ENCODE assay signal across 8 cellular contexts in genomic region chr10:87864497-87865059, GRCh38.
DNase-seq lines count a peak whose midpoint lies in the region; ATAC-seq, FAIRE-seq and TF ChIP-seq lines count a peak whose summit lies in the region.

No MANE protein-coding gene starts in this region.

- no peak for TF ChIP-seq CTCF in GM12865 (IDR thresholded peaks at IDR 0.05; ENCODE audit: insufficient read depth, low read depth, low read length, missing control alignments)
- TF ChIP-seq CTCF in GM13976 (IDR thresholded peaks at IDR 0.05; ENCODE audit: borderline replicate concordance, control extremely low read depth, extremely low read depth, insufficient read depth, missing control alignments): no peak

- in situ Hi-C loops in GM13976 (cut with MboI; ENCODE audit: low sequenced_read_pairs, unreplicated experiment): loop anchor here (5.0 to 25.0 kb wide), 4 partner anchors 200 to 523 kb away; no protein-coding TSS in a partner anchor

- H3K9me3 Mint-ChIP-seq in central memory CD8-positive, alpha-beta T cell: no peaks in the 10 kb centered on the region

- H3K27ac Mint-ChIP-seq in central memory CD8-positive, alpha-beta T cell (ENCODE audit: low read depth): peak overlapping the region; percentile 91

- H3K36me3 Mint-ChIP-seq in central memory CD8-positive, alpha-beta T cell (ENCODE audit: insufficient read depth): peaks cover 40% of the 10 kb centered on the region

- no peak for ATAC-seq in central memory CD8-positive, alpha-beta T cell (replicated peaks; ENCODE audit: extremely low read depth, poor library complexity, severe bottlenecking)
- no peak for ATAC-seq in HG03196 (IDR thresholded peaks at IDR 0.05; ENCODE audit: unreplicated experiment)

- H3K4me1 ChIP-seq in mucosa of stomach (ENCODE audit: control insufficient read depth, insufficient read depth, low read length): peaks cover 15% of the 10 kb centered on the region

- peaks cover 59% of the 10 kb centered on the region for H3K4me1 Mint-ChIP-seq in central memory CD8-positive, alpha-beta T cell

- peak overlapping the region; percentile 90 for H3K9ac ChIP-seq in mucosa of stomach (ENCODE audit: low read length)

- DNase-seq in GM12865 (ENCODE audit: low read depth) (peak; percentile 42), NCI-H748 (lab: John Stamatoyannopoulos, UW; ENCODE audit: unreplicated experiment) (peak; percentile 44), GM19239 (ENCODE audit: insufficient read length, low spot score) (no peak), GM13976 (ENCODE audit: low spot score) (no peak), MV-4-11 (lab: John Stamatoyannopoulos, UW) (no peak)
- DNase-seq in central memory CD8-positive, alpha-beta T cell (ENCODE audit: low spot score in 2 of 2): no peak

- H3K36me3 ChIP-seq in mucosa of stomach (ENCODE audit: control insufficient read depth, insufficient read depth, low read length): no peaks in the 10 kb centered on the region

- no peak for FAIRE-seq in GM19239 (lab: Jason Lieb, UNC)

- H3K4me3 ChIP-seq in GM12865 (ENCODE audit: low read depth, low read length) (peak overlapping the region; percentile 79), mucosa of stomach (ENCODE audit: low read length) (peak overlapping the region; percentile 60)

- H3K9me3 ChIP-seq in mucosa of stomach (ENCODE audit: control insufficient read depth, low read length): no peaks in the 10 kb centered on the region

- peak overlapping the region; percentile 89 for H3K4me3 Mint-ChIP-seq in central memory CD8-positive, alpha-beta T cell

- H3K27me3 ChIP-seq in mucosa of stomach (ENCODE audit: control insufficient read depth, insufficient read depth, low read length): no peaks in the 10 kb centered on the region

- H3K27me3 Mint-ChIP-seq in central memory CD8-positive, alpha-beta T cell: no peaks in the 10 kb centered on the region

Comparison
In these comparisons a context has a peak if more than half of its experiments do, and no peak if none do; other contexts are left out.
1. DNase-seq: peak in GM12865 (single experiment) and NCI-H748 (single experiment); none in central memory CD8-positive, alpha-beta T cell (0 of 2), GM19239 (single experiment), GM13976 (single experiment) and MV-4-11 (single experiment).